ENCODE assay signal across 27 cellular contexts in the genomic region with DNA sequence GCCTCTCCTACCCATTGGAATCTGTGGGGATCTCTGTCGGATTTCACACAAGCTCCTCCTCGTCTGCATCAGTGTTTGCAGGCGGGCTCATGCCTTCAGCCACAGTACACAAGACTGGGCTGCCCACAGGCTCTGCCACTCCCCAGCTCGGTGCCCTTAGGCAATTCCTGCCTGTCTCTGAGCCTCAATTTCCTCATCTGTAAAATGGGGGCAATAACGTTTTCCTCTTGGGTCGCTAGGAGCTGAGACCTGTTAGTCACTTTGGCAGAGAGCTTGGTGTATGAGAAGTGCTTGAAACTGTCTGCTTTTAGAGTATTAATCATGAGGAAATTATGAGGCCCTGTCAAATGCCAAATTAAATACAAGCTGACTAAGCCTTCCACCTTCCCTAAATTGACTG. TPM values are rescaled to one million over a fixed set of nuclear protein-coding genes. Genes with fewer than 3 reads are reported as not detected.
"Had no signal": no experiment of that assay in that cellular context is flagged by ENCODE, and none has a peak within 500 bp of the region (broad histone marks: within the 10 kb centered on the region; RNA-seq: fewer than 3 reads in every experiment).

No MANE protein-coding gene starts in this region.

- H3K4me1 ChIP-seq: adrenal gland, body of pancreas, colonic mucosa had no signal

- ATAC-seq: activated CD4-positive, alpha-beta T cell treated with anti-CD3 and anti-CD28 coated beads for 36 hours; activated naive CD8-positive, alpha-beta T cell treated with anti-CD3 and anti-CD28 coated beads, Interleukin-2, amount 50 U/mL, for 24 hours; activated T-cell treated with anti-CD3 and anti-CD28 coated beads, Interleukin-2, amount 50 U/mL, for 72 hours; body of pancreas; esophagus mucosa had no signal

- DNase-seq: activated CD4-positive, alpha-beta memory T cell treated with anti-CD3 and anti-CD28 coated beads, Interleukin-2, amount 10 ng/mL, durations not matched to agents 7 days and 5 days; activated CD4-positive, alpha-beta T cell treated with anti-CD3 and anti-CD28 coated beads for 36 hours; activated CD4-positive, alpha-beta T cell treated with anti-CD3 and anti-CD28 coated beads, Interleukin-2, amount 10 ng/mL, durations not matched to agents 24 days and 14 days; activated CD4-positive, CD25-positive, alpha-beta regulatory T cell; activated CD4-positive, CD25-positive, alpha-beta regulatory T cell treated with anti-CD3 and anti-CD28 coated beads, Interleukin-2, amount 50 U/mL, for 72 hours; activated CD8-positive, alpha-beta memory T cell treated with anti-CD3 and anti-CD28 coated beads, Interleukin-2, amount 50 U/mL, for 48 hours; activated naive CD4-positive, alpha-beta T cell treated with anti-CD3 and anti-CD28 coated beads for 36 hours; activated naive CD8-positive, alpha-beta T cell treated with anti-CD3 and anti-CD28 coated beads for 36 hours; activated naive CD8-positive, alpha-beta T cell treated with anti-CD3 and anti-CD28 coated beads, Interleukin-2, amount 50 U/mL, for 24 hours; activated T-cell treated with anti-CD3 and anti-CD28 coated beads for 4 hours; activated T-cell treated with anti-CD3 and anti-CD28 coated beads, Interleukin-2, amount 50 U/mL, for 24 hours; activated T-cell treated with anti-CD3 and anti-CD28 coated beads, Interleukin-2, amount 50 U/mL, for 72 hours; adrenal gland; amygdala; aorta; body of pancreas; central memory CD4-positive, alpha-beta T cell; cerebellar nuclear complex; colonic mucosa; dorsolateral prefrontal cortex; effector memory CD4-positive, alpha-beta T cell; foreskin fibroblast; T-helper 2 cell had no signal

- H3K36me3 ChIP-seq: adrenal gland, cardiac muscle cell, colonic mucosa had no signal

- FAIRE-seq: frontal cortex had no signal

- H3K9me3 ChIP-seq: adrenal gland, body of pancreas, colonic mucosa had no signal

- H3K27ac ChIP-seq: adrenal gland, body of pancreas, cardiac muscle cell, colonic mucosa, dorsolateral prefrontal cortex had no signal

- H3K4me3 ChIP-seq: adrenal gland, body of pancreas, cardiac muscle cell, colonic mucosa, dorsolateral prefrontal cortex had no signal

- H3K27me3 ChIP-seq: adrenal gland, body of pancreas, cardiac muscle cell, colonic mucosa, dorsolateral prefrontal cortex had no signal

RNA-seq across cellular contexts. Expression of a gene that starts 27.6 kb away (rescaled TPM):
- total RNA-seq: activated CD4-positive, alpha-beta memory T cell treated with anti-CD3 and anti-CD28 coated beads, Interleukin-2, amount 10 ng/mL, durations not matched to agents 7 days and 5 days; activated CD4-positive, alpha-beta T cell treated with anti-CD3 and anti-CD28 coated beads, Interleukin-2, amount 10 ng/mL, durations not matched to agents 24 days and 14 days; activated naive CD4-positive, alpha-beta T cell treated with anti-CD3 and anti-CD28 coated beads for 36 hours; activated T-cell treated with anti-CD3 and anti-CD28 coated beads, Interleukin-2, amount 50 U/mL, for 72 hours; T-helper 1 cell treated with Interleukin-12 subunit alpha and Interleukin-12 subunit beta and Interleukin-4 antibody, amounts not matched to agents 30 ng/mL and 1 ng/mL, for 36 hours had no signal
